Comparison of ENCODE assay signal across 25 cellular contexts in the genomic region with DNA sequence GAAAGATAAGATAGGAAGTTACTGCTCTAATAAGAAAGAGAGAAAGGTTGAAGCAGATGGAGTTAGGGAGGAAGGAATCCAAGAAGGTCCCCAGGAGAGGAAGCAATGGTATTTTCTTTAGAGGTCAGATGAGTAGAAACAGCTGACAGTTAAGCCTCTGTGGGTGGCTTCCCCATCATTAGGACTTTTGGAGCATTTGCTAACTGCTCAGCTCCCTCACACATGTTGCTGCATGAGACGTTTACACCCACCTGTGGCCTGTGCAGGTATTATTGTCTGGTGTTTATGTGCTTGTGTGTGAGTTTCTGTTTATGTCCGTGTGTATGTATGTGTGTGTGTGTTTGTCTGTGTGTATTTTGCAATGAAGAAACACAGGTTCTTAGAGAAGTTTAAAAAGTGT.
"Had no signal": no experiment of that assay in that cellular context is flagged by ENCODE, and none has a peak within 500 bp of the region (broad histone marks: within the 10 kb centered on the region; RNA-seq: fewer than 3 reads in every experiment).

No MANE protein-coding gene starts in this region.

- H3K27me3 Mint-ChIP-seq: activated B cell treated with CpG ODN at 0.5 μM for 24 hours; activated CD4-positive, alpha-beta T cell treated with anti-CD3 and anti-CD28 coated beads, Interleukin-2, amount 10 ng/mL, durations not matched to agents 24 days and 14 days; activated CD8-positive, alpha-beta memory T cell treated with anti-CD3 and anti-CD28 coated beads, Interleukin-2, amount 10 ng/mL, durations not matched to agents 7 days and 5 days; activated T-cell treated with anti-CD3 and anti-CD28 coated beads, Interleukin-2, amount 50 U/mL, for 24 hours; brain; T-helper 17 cell had no signal

- H3K9me3 ChIP-seq: Peyer's patch had no signal

- ATAC-seq: activated CD8-positive, alpha-beta memory T cell treated with anti-CD3 and anti-CD28 coated beads, Interleukin-2, amount 10 ng/mL, durations not matched to agents 7 days and 5 days; activated naive CD4-positive, alpha-beta T cell treated with anti-CD3 and anti-CD28 coated beads, Interleukin-2, amount 50 U/mL, for 72 hours; T-helper 17 cell had no signal

- H3K4me3 Mint-ChIP-seq: activated B cell treated with CpG ODN at 0.5 μM for 24 hours; activated CD4-positive, alpha-beta T cell treated with anti-CD3 and anti-CD28 coated beads, Interleukin-2, amount 10 ng/mL, durations not matched to agents 24 days and 14 days; activated CD8-positive, alpha-beta memory T cell treated with anti-CD3 and anti-CD28 coated beads, Interleukin-2, amount 10 ng/mL, durations not matched to agents 7 days and 5 days; activated T-cell treated with anti-CD3 and anti-CD28 coated beads, Interleukin-2, amount 50 U/mL, for 24 hours; activated T-helper 1 cell treated with anti-CD3 and anti-CD28 coated beads, Interleukin-12 subunit alpha, Interleukin-12 subunit beta, Interleukin-2, Interleukin-4 antibody, amounts not matched to agents 30 ng/mL and 10 ng/mL and 1 ng/mL, durations not matched to agents 14 hours and 24 hours and 36 hours; brain; T-helper 17 cell had no signal

- H3K36me3 Mint-ChIP-seq: activated CD8-positive, alpha-beta memory T cell treated with anti-CD3 and anti-CD28 coated beads, Interleukin-2, amount 10 ng/mL, durations not matched to agents 7 days and 5 days; brain had no signal

- FAIRE-seq: astrocyte had no signal

- H3K9me3 Mint-ChIP-seq: activated CD4-positive, alpha-beta T cell treated with anti-CD3 and anti-CD28 coated beads, Interleukin-2, amount 10 ng/mL, durations not matched to agents 24 days and 14 days; activated T-helper 1 cell treated with anti-CD3 and anti-CD28 coated beads, Interleukin-12 subunit alpha, Interleukin-12 subunit beta, Interleukin-2, Interleukin-4 antibody, amounts not matched to agents 30 ng/mL and 10 ng/mL and 1 ng/mL, durations not matched to agents 14 hours and 24 hours and 36 hours had no signal

- H3K27ac ChIP-seq: cardiac muscle cell, Peyer's patch, RWPE1 had no signal

- H3K36me3 ChIP-seq: cardiac muscle cell, Peyer's patch had no signal

- H3K27ac Mint-ChIP-seq: activated B cell treated with CpG ODN at 0.5 μM for 24 hours; activated CD4-positive, alpha-beta T cell treated with anti-CD3 and anti-CD28 coated beads, Interleukin-2, amount 10 ng/mL, durations not matched to agents 24 days and 14 days; activated CD8-positive, alpha-beta memory T cell treated with anti-CD3 and anti-CD28 coated beads, Interleukin-2, amount 10 ng/mL, durations not matched to agents 7 days and 5 days; activated naive CD4-positive, alpha-beta T cell treated with anti-CD3 and anti-CD28 coated beads, Interleukin-2, amount 50 U/mL, for 72 hours; activated T-cell treated with anti-CD3 and anti-CD28 coated beads, Interleukin-2, amount 50 U/mL, for 24 hours; activated T-helper 1 cell treated with anti-CD3 and anti-CD28 coated beads, Interleukin-12 subunit alpha, Interleukin-12 subunit beta, Interleukin-2, Interleukin-4 antibody, amounts not matched to agents 30 ng/mL and 10 ng/mL and 1 ng/mL, durations not matched to agents 14 hours and 24 hours and 36 hours; brain; T-helper 17 cell had no signal

- DNase-seq: activated B cell treated with CpG ODN at 0.5 μM for 24 hours; activated CD4-positive, alpha-beta T cell treated with anti-CD3 and anti-CD28 coated beads for 1 hour; activated CD4-positive, alpha-beta T cell treated with anti-CD3 and anti-CD28 coated beads, Interleukin-2, amount 10 ng/mL, durations not matched to agents 24 days and 14 days; activated CD4-positive, alpha-beta T cell treated with anti-CD3 and anti-CD28 coated beads, Interleukin-2, amount 50 U/mL, for 48 hours; activated CD8-positive, alpha-beta memory T cell treated with anti-CD3 and anti-CD28 coated beads, Interleukin-2, amount 10 ng/mL, durations not matched to agents 7 days and 5 days; activated effector memory CD4-positive, alpha-beta T cell treated with anti-CD3 and anti-CD28 coated beads, Interleukin-2, amount 50 U/mL, for 16 hours; activated naive CD4-positive, alpha-beta T cell treated with Interleukin-2 at 50 U/mL for 16 hours; activated T-cell treated with anti-CD3 and anti-CD28 coated beads, Interleukin-2, amount 50 U/mL, for 24 hours; amygdala; KBM-7; NCI-H1092; NCI-H1930; NCI-H345; NCI-H510A; NK-92 treated with Interleukin-12 subunit alpha and Interleukin-12 subunit beta, amount 100 ng/mL, for 24 hours; Peyer's patch; SHP77 treated with DMSO at 0.1 percent for 48 hours; T-helper 17 cell; T-helper 9 cell had no signal

- H3K4me3 ChIP-seq: cardiac muscle cell, Peyer's patch had no signal

- H3K4me1 Mint-ChIP-seq: activated B cell treated with CpG ODN at 0.5 μM for 24 hours; activated CD4-positive, alpha-beta T cell treated with anti-CD3 and anti-CD28 coated beads, Interleukin-2, amount 10 ng/mL, durations not matched to agents 24 days and 14 days; activated CD8-positive, alpha-beta memory T cell treated with anti-CD3 and anti-CD28 coated beads, Interleukin-2, amount 10 ng/mL, durations not matched to agents 7 days and 5 days; brain; T-helper 17 cell had no signal

- H3K27me3 ChIP-seq: cardiac muscle cell, Peyer's patch had no signal

- H3K4me1 ChIP-seq: Peyer's patch had no signal
